In the genomic region with DNA sequence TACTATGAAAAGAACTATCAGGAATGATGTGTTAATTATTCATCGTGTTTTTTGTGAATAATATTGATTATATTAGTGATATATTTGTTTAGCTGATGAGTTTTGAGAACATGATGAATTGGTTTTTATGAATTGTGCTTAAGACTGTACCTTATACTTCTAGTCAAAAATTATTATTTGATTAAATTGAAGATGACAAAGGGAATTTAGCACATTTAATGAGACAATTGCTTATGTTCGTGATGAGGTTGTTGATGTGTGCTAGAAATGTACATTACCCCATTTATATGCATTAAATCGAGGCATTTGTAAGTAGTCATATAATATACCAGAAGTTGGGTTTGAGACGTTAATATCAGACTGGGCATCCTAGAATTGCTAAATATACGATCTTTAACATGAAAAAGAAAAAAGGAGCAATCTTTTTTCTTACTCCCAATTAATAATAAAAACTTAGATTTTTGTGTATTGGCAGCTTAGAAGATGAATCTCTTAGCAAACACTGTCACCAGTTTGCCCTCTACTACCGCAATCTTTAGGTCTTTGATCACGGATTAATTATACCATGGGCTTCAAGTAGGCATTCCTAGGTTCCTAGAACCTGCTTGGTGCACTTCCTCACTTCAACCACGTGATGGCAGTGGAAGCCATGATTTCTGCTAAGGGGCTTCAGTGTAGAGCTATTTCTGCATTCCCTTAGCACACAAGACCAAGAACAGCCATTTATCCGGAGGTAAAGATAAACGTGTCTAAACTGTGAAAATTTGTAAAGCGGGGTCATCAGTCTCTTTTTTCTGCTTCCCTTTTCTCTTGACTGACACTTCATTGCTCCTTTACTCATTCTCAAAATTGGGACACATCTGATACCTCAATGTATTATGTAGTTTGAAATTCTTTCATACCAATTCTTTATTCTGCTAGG, we compare ENCODE assay signal across 8 cellular contexts. TPM values are rescaled to one million over a fixed set of nuclear protein-coding genes. Genes with fewer than 3 reads are reported as not detected.
DNase-seq lines count a peak whose midpoint lies in the region; ATAC-seq and TF ChIP-seq lines count a peak whose summit lies in the region.

No MANE protein-coding gene starts in this region.

- no peaks in the 10 kb centered on the region for H3K9me3 Mint-ChIP-seq in activated naive CD8-positive, alpha-beta T cell treated with anti-CD3 and anti-CD28 coated beads, Interleukin-2, amount 50 U/mL, for 24 hours

- H3K4me3 ChIP-seq in SJSA1 (no peak overlapping the region), heart left ventricle (peak overlapping the region in 11 of 12 donors; percentile 74 to 98 (median 83)), parathyroid adenoma (ENCODE audit: low read depth, low read length) (peak overlapping the region; percentile 74), aorta (ENCODE audit: low read length in 2 of 2) (no peak overlapping the region)

- H3K36me3 Mint-ChIP-seq in activated naive CD8-positive, alpha-beta T cell treated with anti-CD3 and anti-CD28 coated beads, Interleukin-2, amount 50 U/mL, for 24 hours (ENCODE audit: low read depth): peaks cover 6% of the 10 kb centered on the region

- H3K36me3 ChIP-seq in SJSA1: no peaks in the 10 kb centered on the region
- no peaks in the 10 kb centered on the region for H3K36me3 ChIP-seq in heart left ventricle
- H3K36me3 ChIP-seq in parathyroid adenoma (ENCODE audit: control insufficient read depth, insufficient read depth, low read length): no peaks in the 10 kb centered on the region
- no peaks in the 10 kb centered on the region for H3K36me3 ChIP-seq in aorta (ENCODE audit: control insufficient read depth in 1 of 2, insufficient read depth in 2 of 2, low read length in 1 of 2)

- peaks cover 2% of the 10 kb centered on the region for H3K27me3 Mint-ChIP-seq in activated naive CD8-positive, alpha-beta T cell treated with anti-CD3 and anti-CD28 coated beads, Interleukin-2, amount 50 U/mL, for 24 hours

- WGBS in heart left ventricle, 4 donors: 7 to 10% (median 9%) methylated on average over 11 of the region's 11 CpGs
- 4 to 6% methylated on average over 11 of the region's 11 CpGs for WGBS in aorta, 2 donors

- no peak overlapping the region for H3K27ac Mint-ChIP-seq in activated naive CD8-positive, alpha-beta T cell treated with anti-CD3 and anti-CD28 coated beads, Interleukin-2, amount 50 U/mL, for 24 hours

- H3K4me3 Mint-ChIP-seq in activated naive CD8-positive, alpha-beta T cell treated with anti-CD3 and anti-CD28 coated beads, Interleukin-2, amount 50 U/mL, for 24 hours: peak overlapping the region; percentile 96

- peak; percentile 34 for ATAC-seq in GM19351 (IDR thresholded peaks at IDR 0.05; ENCODE audit: unreplicated experiment)
- no peak for ATAC-seq in activated naive CD8-positive, alpha-beta T cell treated with anti-CD3 and anti-CD28 coated beads, Interleukin-2, amount 50 U/mL, for 24 hours
- peak in 3 of 4 donors; percentile 37 to 43 (median 41) for ATAC-seq in heart left ventricle
- peak; percentile 65 for ATAC-seq in aorta (ENCODE audit: low FRiP score)

- no peak overlapping the region for H2AFZ ChIP-seq in parathyroid adenoma

- intact Hi-C loops in heart left ventricle (cut with DNase I): loop anchor here (2.0 to 10.0 kb wide), 12 partner anchors 133 to 763 kb away; a partner anchor contains a TSS
- intact Hi-C loops in aorta (cut with DNase I): loop anchor here (5.0 to 10.0 kb wide), 4 partner anchors 133 to 760 kb away; a partner anchor contains a TSS

- no peak overlapping the region for H3K9ac ChIP-seq in parathyroid adenoma

- DNase-seq in AG20443 (ENCODE audit: low spot score) (peak; percentile 75), MV-4-11 (lab: John Stamatoyannopoulos, UW) (peak; percentile 73), SJSA1 (ENCODE audit: low read depth in 1 of 2, low spot score in 2 of 2) (peak; percentile 59 to 66), heart left ventricle (peak in 4 of 5 donors; percentile 39 to 52 (median 47)), aorta (no peak)
- peak; percentile 52 for DNase-seq in activated naive CD8-positive, alpha-beta T cell treated with anti-CD3 and anti-CD28 coated beads, Interleukin-2, amount 50 U/mL, for 24 hours

- peaks cover 56% of the 10 kb centered on the region for H3K4me1 Mint-ChIP-seq in activated naive CD8-positive, alpha-beta T cell treated with anti-CD3 and anti-CD28 coated beads, Interleukin-2, amount 50 U/mL, for 24 hours

- H3K4me2 ChIP-seq in parathyroid adenoma (ENCODE audit: low read length): peak overlapping the region; percentile 82

- H3K4me1 ChIP-seq in SJSA1 (replicated peaks): peaks cover 10% of the 10 kb centered on the region
- peaks cover 5 to 60% (median 27%) of the 10 kb centered on the region in 12 donors for H3K4me1 ChIP-seq in heart left ventricle
- no peaks in the 10 kb centered on the region for H3K4me1 ChIP-seq in parathyroid adenoma
- H3K4me1 ChIP-seq in aorta (ENCODE audit: control insufficient read depth in 1 of 2, insufficient read depth in 2 of 2, low read length in 2 of 2): no peaks in the 10 kb centered on the region

- H3K9me3 ChIP-seq in SJSA1 (replicated peaks) (no peaks in the 10 kb centered on the region), heart left ventricle (no peaks in the 10 kb centered on the region), parathyroid adenoma (ENCODE audit: control insufficient read depth, low read length) (no peaks in the 10 kb centered on the region), aorta (ENCODE audit: control insufficient read depth, low read length) (no peaks in the 10 kb centered on the region)

- H3K27ac ChIP-seq in SJSA1 (no peak overlapping the region), heart left ventricle (no peak overlapping the region), parathyroid adenoma (no peak overlapping the region), aorta (ENCODE audit: low read depth in 1 of 2, low read length in 2 of 2) (no peak overlapping the region)

- TF ChIP-seq CTCF in heart left ventricle (IDR thresholded peaks at IDR 0.05) (peak; percentile 83 to 96 (median 92)), parathyroid adenoma (IDR thresholded peaks at IDR 0.05) (peak; percentile 95)

- H3K27me3 ChIP-seq in SJSA1 (replicated peaks): no peaks in the 10 kb centered on the region
- no peaks in the 10 kb centered on the region for H3K27me3 ChIP-seq in heart left ventricle
- no peaks in the 10 kb centered on the region for H3K27me3 ChIP-seq in parathyroid adenoma (ENCODE audit: control insufficient read depth, insufficient read depth, low read length)
- H3K27me3 ChIP-seq in aorta (ENCODE audit: control insufficient read depth in 1 of 2, insufficient read depth in 2 of 2, low read length in 1 of 2): no peaks in the 10 kb centered on the region

- no peak for TF ChIP-seq POLR2A in heart left ventricle (IDR thresholded peaks at IDR 0.05)

- H3K79me2 ChIP-seq in parathyroid adenoma: peaks cover 36% of the 10 kb centered on the region

RNA-seq across cellular contexts. Expression of a gene that starts 1.6 kb away (rescaled TPM):
- total RNA-seq in SJSA1 (2014; rRNA removed; shearing (Covaris generic)): 15.9 and 23.0 TPM in 2 replicates
- total RNA-seq in heart left ventricle (10 to 100 TPM; 17.2 to 32.6 (median 26.5) TPM), aorta (10 to 100 TPM; 27.2 to 28.5 TPM)
- polyA plus RNA-seq in heart left ventricle (10 to 100 TPM in 1 of 2 donors, 1 to 10 TPM in 1; 7.0 to 23.2 TPM), aorta (1 to 10 TPM; 5.0 to 9.7 TPM)

RNA-seq across cellular contexts. Expression of a gene that starts 20.8 kb away (rescaled TPM):
- 29.4 and 55.1 TPM in 2 replicates for total RNA-seq in SJSA1 (2014; rRNA removed; shearing (Covaris generic))
- total RNA-seq in heart left ventricle: 10 to 100 TPM; 13.6 to 28.1 (median 17.1) TPM
- polyA plus RNA-seq in heart left ventricle: 10 to 100 TPM; 16.3 to 17.5 TPM
- 10 to 100 TPM in 1 of 2 donors, 1 to 10 TPM in 1; 9.3 to 13.5 TPM for total RNA-seq in aorta
- polyA plus RNA-seq in aorta: 10 to 100 TPM in 1 of 2 donors, 1 to 10 TPM in 1; 4.3 to 13.4 TPM

Comparison
In these comparisons a context has a peak if more than half of its experiments do, and no peak if none do; other contexts are left out.
1. DNase-seq: peak in AG20443 (single experiment), MV-4-11 (single experiment), SJSA1 (2 of 2), activated naive CD8-positive, alpha-beta T cell treated with anti-CD3 and anti-CD28 coated beads, Interleukin-2, amount 50 U/mL, for 24 hours (single experiment) and heart left ventricle (4 of 5); none in aorta (0 of 2).
2. H3K4me3 ChIP-seq: peak in heart left ventricle (11 of 12) and parathyroid adenoma (single experiment); none in SJSA1 (single experiment) and aorta (0 of 2).